In genomic region chr20:10134176-10134575, GRCh38 we compare ENCODE assay signal across 20 cellular contexts.
DNase-seq lines count a peak whose midpoint lies in the region; ATAC-seq, FAIRE-seq and TF ChIP-seq lines count a peak whose summit lies in the region.
"Had no signal": no experiment of that assay in that cellular context is flagged by ENCODE, and none has a peak within 500 bp of the region (broad histone marks: within the 10 kb centered on the region; RNA-seq: fewer than 3 reads in every experiment).

No MANE protein-coding gene starts in this region.

- no peak overlapping the region for H3K4me3 Mint-ChIP-seq in progenitor cell of endocrine pancreas (ENCODE audit: low read depth)
- no peak overlapping the region for H3K4me3 Mint-ChIP-seq in activated CD4-positive, alpha-beta memory T cell treated with anti-CD3 and anti-CD28 coated beads for 36 hours
- H3K4me3 Mint-ChIP-seq: B cell; CD8-positive, alpha-beta T cell had no signal

- no peaks in the 10 kb centered on the region for H3K4me1 ChIP-seq in endothelial cell of umbilical vein (ENCODE audit: control insufficient read depth, extremely low read depth, insufficient read depth, low read length)
- H3K4me1 ChIP-seq: BLaER1 treated with 17β-estradiol and CSF1 and Interleukin-3, amounts not matched to agents 10 nM and 100 nM had no signal

- peaks cover 0 to 2% of the 10 kb centered on the region in 2 experiments for H3K27me3 ChIP-seq in endothelial cell of umbilical vein (ENCODE audit: control insufficient read depth in 2 of 2, insufficient read depth in 2 of 2, low read length in 2 of 2)
- H3K27me3 ChIP-seq: BLaER1 treated with 17β-estradiol and CSF1 and Interleukin-3, amounts not matched to agents 10 nM and 100 nM had no signal

- FAIRE-seq in endothelial cell of umbilical vein (lab: Jason Lieb, UNC): peak; percentile 8
- FAIRE-seq: GM12892, GM18507 had no signal

- intact Hi-C loops in endothelial cell of umbilical vein (cut with micrococcal nuclease): no loop called here
- intact Hi-C loops in activated CD4-positive, alpha-beta memory T cell treated with anti-CD3 and anti-CD28 coated beads for 36 hours (cut with micrococcal nuclease): no loop called here

- in situ Hi-C loops in G401 (cut with HindIII; ENCODE audit: low sequenced_read_pairs): no loop called here

- no peaks in the 10 kb centered on the region for H3K9me1 ChIP-seq in endothelial cell of umbilical vein (replicated peaks; ENCODE audit: control insufficient read depth, extremely low read depth, insufficient read depth, low read length)

- dilution Hi-C loops in endothelial cell of umbilical vein (cut with MboI; ENCODE audit: extremely low pct_ligation_motif_present, low sequenced_read_pairs): no loop called here

- TF ChIP-seq POLR2A in endothelial cell of umbilical vein (IDR thresholded peaks at IDR 0.05; ENCODE audit: low read depth, low read length): no peak

- H3K4me2 ChIP-seq in endothelial cell of umbilical vein (ENCODE audit: insufficient read depth, low read length): no peak overlapping the region
- H3K4me2 ChIP-seq: BLaER1 treated with 17β-estradiol and CSF1 and Interleukin-3, amounts not matched to agents 10 nM and 100 nM had no signal

- H3K9ac ChIP-seq in endothelial cell of umbilical vein (replicated peaks; ENCODE audit: extremely low read depth, insufficient read depth, low read length): no peak overlapping the region
- H3K9ac ChIP-seq: BLaER1 treated with 17β-estradiol and CSF1 and Interleukin-3, amounts not matched to agents 10 nM and 100 nM had no signal

- H4K20me1 ChIP-seq in endothelial cell of umbilical vein (replicated peaks; ENCODE audit: control insufficient read depth, extremely low read depth, insufficient read depth, low read length): no peaks in the 10 kb centered on the region
- H4K20me1 ChIP-seq: BLaER1 treated with 17β-estradiol and CSF1 and Interleukin-3, amounts not matched to agents 10 nM and 100 nM had no signal

- no peak overlapping the region for H2AFZ ChIP-seq in endothelial cell of umbilical vein (ENCODE audit: low read depth, low read length)

- no peaks in the 10 kb centered on the region for H3K36me3 Mint-ChIP-seq in progenitor cell of endocrine pancreas (ENCODE audit: insufficient read depth)
- no peaks in the 10 kb centered on the region for H3K36me3 Mint-ChIP-seq in activated CD4-positive, alpha-beta memory T cell treated with anti-CD3 and anti-CD28 coated beads for 36 hours
- H3K36me3 Mint-ChIP-seq: CD8-positive, alpha-beta T cell had no signal

- H3K4me1 Mint-ChIP-seq in progenitor cell of endocrine pancreas (ENCODE audit: low read depth): peaks cover 3% of the 10 kb centered on the region
- no peaks in the 10 kb centered on the region for H3K4me1 Mint-ChIP-seq in activated CD4-positive, alpha-beta memory T cell treated with anti-CD3 and anti-CD28 coated beads for 36 hours (ENCODE audit: low read depth)
- H3K4me1 Mint-ChIP-seq: B cell had no signal

- no peak overlapping the region for H3K4me3 ChIP-seq in endothelial cell of umbilical vein (replicated peaks in 1 of 3; ENCODE audit: insufficient read depth in 1 of 3, low read depth in 1 of 3, low read length in 3 of 3)
- H3K4me3 ChIP-seq: BLaER1 treated with 17β-estradiol and CSF1 and Interleukin-3, amounts not matched to agents 10 nM and 100 nM had no signal

- CTCF ChIA-PET in endothelial cell of umbilical vein (lab: Charles Lee): no interaction called here
- CTCF ChIA-PET in activated CD4-positive, alpha-beta memory T cell treated with anti-CD3 and anti-CD28 coated beads for 36 hours (lab: Charles Lee): no interaction called here

- no peaks in the 10 kb centered on the region for H3K27me3 Mint-ChIP-seq in progenitor cell of endocrine pancreas
- H3K27me3 Mint-ChIP-seq in activated CD4-positive, alpha-beta memory T cell treated with anti-CD3 and anti-CD28 coated beads for 36 hours: peaks cover 7% of the 10 kb centered on the region

- no TSS peak for BruUV-seq in endothelial cell of umbilical vein (replicated peaks; lab: Mats Ljungman, UMichigan)

- no peak for TF ChIP-seq CTCF in endothelial cell of umbilical vein (IDR thresholded peaks at IDR 0.05; ENCODE audit: extremely low read depth in 1 of 2, insufficient read depth in 1 of 2, low read depth in 1 of 2, low read length in 2 of 2)
- TF ChIP-seq CTCF in progenitor cell of endocrine pancreas (IDR thresholded peaks at IDR 0.05; ENCODE audit: unreplicated experiment): no peak

- H3K27ac ChIP-seq in endothelial cell of umbilical vein (ENCODE audit: insufficient read depth, low read depth, low read length): no peak overlapping the region
- H3K27ac ChIP-seq: BLaER1 treated with 17β-estradiol and CSF1 and Interleukin-3, amounts not matched to agents 10 nM and 100 nM; HL-60 had no signal

- H3K9me3 Mint-ChIP-seq in progenitor cell of endocrine pancreas (ENCODE audit: low read depth): no peaks in the 10 kb centered on the region
- no peaks in the 10 kb centered on the region for H3K9me3 Mint-ChIP-seq in activated CD4-positive, alpha-beta memory T cell treated with anti-CD3 and anti-CD28 coated beads for 36 hours
- H3K9me3 Mint-ChIP-seq: CD8-positive, alpha-beta T cell had no signal

- H3K9me3 ChIP-seq in endothelial cell of umbilical vein (replicated peaks; ENCODE audit: control insufficient read depth, insufficient read depth, low read length): no peaks in the 10 kb centered on the region
- H3K9me3 ChIP-seq: BLaER1 treated with 17β-estradiol and CSF1 and Interleukin-3, amounts not matched to agents 10 nM and 100 nM had no signal

- POLR2A ChIA-PET in endothelial cell of umbilical vein (lab: Charles Lee): no interaction called here
- POLR2A ChIA-PET in activated CD4-positive, alpha-beta memory T cell treated with anti-CD3 and anti-CD28 coated beads for 36 hours (lab: Charles Lee): no interaction called here

- peak overlapping the region; percentile 47 for H3K27ac Mint-ChIP-seq in progenitor cell of endocrine pancreas
- no peak overlapping the region for H3K27ac Mint-ChIP-seq in activated CD4-positive, alpha-beta memory T cell treated with anti-CD3 and anti-CD28 coated beads for 36 hours
- H3K27ac Mint-ChIP-seq: B cell; CD8-positive, alpha-beta T cell had no signal

- DNase-seq in G401 (ENCODE audit: low spot score): peak; percentile 73
- peak; percentile 28 for DNase-seq in NCI-H446 treated with DMSO at 0.1 percent for 48 hours (lab: John Stamatoyannopoulos, UW)
- no peak for DNase-seq in endothelial cell of umbilical vein (ENCODE audit: low read depth, low spot score)
- DNase-seq in progenitor cell of endocrine pancreas (ENCODE audit: low spot score, unreplicated experiment): no peak
- DNase-seq in activated CD4-positive, alpha-beta memory T cell treated with anti-CD3 and anti-CD28 coated beads for 36 hours: no peak
- DNase-seq: Calu3; CD8-positive, alpha-beta T cell; DMS 273 treated with DMSO at 0.1 percent for 48 hours; DMS53; DND-41; GDM1; GOT3; H7 had no signal

- H3K36me3 ChIP-seq in endothelial cell of umbilical vein (ENCODE audit: control insufficient read depth in 2 of 2, extremely low read depth in 1 of 2, insufficient read depth in 2 of 2, low read length in 2 of 2): no peaks in the 10 kb centered on the region
- H3K36me3 ChIP-seq: BLaER1 treated with 17β-estradiol and CSF1 and Interleukin-3, amounts not matched to agents 10 nM and 100 nM had no signal

- no peaks in the 10 kb centered on the region for H3K79me2 ChIP-seq in endothelial cell of umbilical vein (ENCODE audit: control insufficient read depth, insufficient read depth, low read length)

- no peak for ATAC-seq in GM18511 (IDR thresholded peaks at IDR 0.05; ENCODE audit: unreplicated experiment)
- ATAC-seq: CD8-positive, alpha-beta T cell; HCT116 had no signal

TF ChIP-seq in endothelial cell of umbilical vein, 7 proteins besides CTCF, POLR2A, EP300 and RAD21:
- TF ChIP-seq EZH2 (IDR thresholded peaks at IDR 0.05; ENCODE audit: borderline replicate concordance, low read depth, low read length, severe bottlenecking) (no peak), POLR2AphosphoS5 (IDR thresholded peaks at IDR 0.05; ENCODE audit: insufficient read depth, low read depth, low read length) (no peak)

Comparison
In these comparisons a context has a peak if more than half of its experiments do, and no peak if none do; other contexts are left out.
1. DNase-seq: peak in G401 (single experiment) and NCI-H446 treated with DMSO at 0.1 percent for 48 hours (single experiment); none in endothelial cell of umbilical vein (single experiment), progenitor cell of endocrine pancreas (single experiment) and activated CD4-positive, alpha-beta memory T cell treated with anti-CD3 and anti-CD28 coated beads for 36 hours (single experiment).